8 cellular contexts compared by ENCODE assay signal in the genomic region with DNA sequence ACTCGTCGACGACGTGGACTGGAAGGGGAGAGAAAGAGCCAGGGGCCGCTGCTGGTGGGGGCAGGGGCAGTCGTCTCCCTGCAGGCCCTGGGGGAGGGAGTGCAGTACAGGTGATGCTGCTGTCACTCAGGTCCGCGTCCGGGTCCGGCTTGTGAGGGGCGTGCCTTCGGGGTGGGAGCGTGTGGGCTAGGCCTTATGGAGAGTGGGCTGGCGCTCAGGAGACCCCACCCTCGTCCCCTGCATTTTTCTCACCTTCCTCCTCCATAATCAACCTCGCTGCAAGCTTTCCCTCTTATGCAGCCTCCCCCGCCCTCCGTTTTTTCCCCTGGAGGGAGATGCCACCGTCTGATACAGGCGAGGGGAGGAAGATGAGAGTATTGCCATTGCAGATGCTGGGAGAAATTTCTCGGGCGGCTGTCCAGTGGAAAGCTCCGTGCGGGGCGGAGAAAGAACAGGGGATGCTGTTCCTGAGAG. TPM values are rescaled to one million over a fixed set of nuclear protein-coding genes. Genes with fewer than 3 reads are reported as not detected.
DNase-seq lines count a peak whose midpoint lies in the region; ATAC-seq and TF ChIP-seq lines count a peak whose summit lies in the region.

No MANE protein-coding gene starts in this region.

- POLR2A ChIA-PET in Caco-2 (lab: Charles Lee): no interaction called here
- POLR2A ChIA-PET in PC-3 (lab: Charles Lee; ENCODE audit: unreplicated experiment): no interaction called here

- H3K9ac ChIP-seq in PC-3 (ENCODE audit: low read length) (peak overlapping the region; percentile 97), neural progenitor cell (peak overlapping the region; percentile 65)

- peak overlapping the region; percentile 88 for H3K4me3 Mint-ChIP-seq in Caco-2 (ENCODE audit: unreplicated experiment)
- H3K4me3 Mint-ChIP-seq in neural progenitor cell: peak overlapping the region; percentile 94

- H3K27ac ChIP-seq in PC-3 (ENCODE audit: low read length): peak overlapping the region; percentile 67
- peak overlapping the region; percentile 85 for H3K27ac ChIP-seq in neural progenitor cell
- peak overlapping the region; percentile 84 to 86 for H3K27ac ChIP-seq in thoracic aorta

- H4K20me1 ChIP-seq in PC-3 (ENCODE audit: low read length): peaks cover 16% of the 10 kb centered on the region; the same call in 1 of the 2 replicates
- H4K20me1 ChIP-seq in neural progenitor cell (ENCODE audit: low read depth): peaks cover 26% of the 10 kb centered on the region

- H3K27ac Mint-ChIP-seq in Caco-2 (ENCODE audit: unreplicated experiment) (peak overlapping the region; percentile 75), neural progenitor cell (peak overlapping the region; percentile 82)

- intact Hi-C loops in Caco-2 (cut with micrococcal nuclease; ENCODE audit: unreplicated experiment) (no loop called here), PC-3 (cut with micrococcal nuclease) (no loop called here)

- peaks cover 68% of the 10 kb centered on the region for H3K79me2 ChIP-seq in PC-3 (ENCODE audit: low read length)
- peaks cover 67% of the 10 kb centered on the region for H3K79me2 ChIP-seq in neural progenitor cell (ENCODE audit: low read depth)

- H3K27me3 Mint-ChIP-seq in Caco-2 (ENCODE audit: insufficient read depth, unreplicated experiment) (no peaks in the 10 kb centered on the region), neural progenitor cell (ENCODE audit: insufficient read depth, low read depth) (no peaks in the 10 kb centered on the region)

- TF ChIP-seq CTCF in Caco-2 (IDR thresholded peaks at IDR 0.05; ENCODE audit: insufficient read depth in 1 of 2, low read depth in 1 of 2, low read length in 1 of 2, severe bottlenecking in 1 of 2, unreplicated experiment in 1 of 2) (no peak), PC-3 (conservative IDR thresholded peaks at IDR 0.05; ENCODE audit: low read depth, low read length) (no peak), fibroblast of pulmonary artery (IDR thresholded peaks at IDR 0.05; ENCODE audit: low read length, missing control alignments) (no peak), neural progenitor cell (IDR thresholded peaks at IDR 0.05) (no peak), thoracic aorta (IDR thresholded peaks at IDR 0.05) (no peak)

- no peaks in the 10 kb centered on the region for H3K9me3 ChIP-seq in Caco-2
- no peaks in the 10 kb centered on the region for H3K9me3 ChIP-seq in PC-3 (ENCODE audit: low read length)
- H3K9me3 ChIP-seq in neural progenitor cell (ENCODE audit: low read depth): no peaks in the 10 kb centered on the region
- H3K9me3 ChIP-seq in thoracic aorta: no peaks in the 10 kb centered on the region

- H3K9me3 Mint-ChIP-seq in Caco-2 (ENCODE audit: unreplicated experiment): no peaks in the 10 kb centered on the region
- H3K9me3 Mint-ChIP-seq in neural progenitor cell: no peaks in the 10 kb centered on the region

- H3K36me3 Mint-ChIP-seq in Caco-2 (ENCODE audit: insufficient read depth, unreplicated experiment) (peaks cover 29% of the 10 kb centered on the region), neural progenitor cell (no peaks in the 10 kb centered on the region)

- no peaks in the 10 kb centered on the region for H3K36me3 ChIP-seq in Caco-2 (ENCODE audit: control insufficient read depth, insufficient read depth, low read length)
- no peaks in the 10 kb centered on the region; the same call in 1 of the 2 replicates for H3K36me3 ChIP-seq in PC-3 (ENCODE audit: low read depth, low read length)
- no peaks in the 10 kb centered on the region for H3K36me3 ChIP-seq in neural progenitor cell
- no peaks in the 10 kb centered on the region for H3K36me3 ChIP-seq in thoracic aorta

- BruUV-seq in Caco-2 (replicated peaks; lab: Mats Ljungman, UMichigan) (no TSS peak), PC-3 (replicated peaks; lab: Mats Ljungman, UMichigan) (no TSS peak)

- H3K27me3 ChIP-seq in Caco-2 (replicated peaks; ENCODE audit: control insufficient read depth, insufficient read depth, low read length): no peaks in the 10 kb centered on the region
- H3K27me3 ChIP-seq in PC-3 (ENCODE audit: low read length): no peaks in the 10 kb centered on the region
- H3K27me3 ChIP-seq in neural progenitor cell: no peaks in the 10 kb centered on the region
- no peaks in the 10 kb centered on the region for H3K27me3 ChIP-seq in thoracic aorta (replicated peaks; ENCODE audit: insufficient read depth)

- H3F3A ChIP-seq in PC-3 (ENCODE audit: low read length, unreplicated experiment) (no peaks in the 10 kb centered on the region), neural progenitor cell (ENCODE audit: low read depth) (peaks cover 20% of the 10 kb centered on the region)

- DNase-seq in Caco-2 (peak; percentile 83 to 86), HT-29 (ENCODE audit: low spot score) (peak; percentile 41), PC-3 (peak; percentile 44), fibroblast of pulmonary artery (ENCODE audit: low read depth) (peak; percentile 38), neural progenitor cell (ENCODE audit: low spot score) (peak; percentile 72), thoracic aorta (ENCODE audit: low spot score) (no peak)
- peak; percentile 11 to 24 for DNase-seq in activated T-helper 1 cell treated with anti-CD3 and anti-CD28 coated beads, Interleukin-2, amount 50 U/mL, for 16 hours (ENCODE audit: low read depth in 1 of 2, low spot score in 1 of 2)

- H3K4me2 ChIP-seq in PC-3 (ENCODE audit: low read length) (peak overlapping the region; percentile 79), neural progenitor cell (peak overlapping the region; percentile 93)

- peak overlapping the region; percentile 63 for H3K4me3 ChIP-seq in Caco-2 (ENCODE audit: low read depth, low read length)
- peak overlapping the region; percentile 95 for H3K4me3 ChIP-seq in PC-3 (ENCODE audit: low read length)
- H3K4me3 ChIP-seq in fibroblast of pulmonary artery (replicated peaks; ENCODE audit: low read depth, low read length): peak overlapping the region; percentile 97
- H3K4me3 ChIP-seq in neural progenitor cell: peak overlapping the region; percentile 96
- H3K4me3 ChIP-seq in thoracic aorta: peak overlapping the region; percentile 94

- H3K4me1 ChIP-seq in Caco-2: peaks cover 4% of the 10 kb centered on the region; the same call in 1 of the 2 replicates
- peaks cover 11% of the 10 kb centered on the region; the same call in 1 of the 2 replicates for H3K4me1 ChIP-seq in PC-3 (ENCODE audit: insufficient read depth, low read length)
- peaks cover 10% of the 10 kb centered on the region for H3K4me1 ChIP-seq in neural progenitor cell
- peaks cover 7 to 33% of the 10 kb centered on the region in 2 donors for H3K4me1 ChIP-seq in thoracic aorta (ENCODE audit: control insufficient read depth in 1 of 2, low read depth in 2 of 2)

- H3K4me1 Mint-ChIP-seq in Caco-2 (ENCODE audit: low read depth, unreplicated experiment) (peaks cover 9% of the 10 kb centered on the region), neural progenitor cell (peaks cover 25% of the 10 kb centered on the region)

- CTCF ChIA-PET in Caco-2 (lab: Charles Lee): no interaction called here
- CTCF ChIA-PET in PC-3 (lab: Charles Lee): interaction anchor here (0.5 kb wide), 1 partner anchor 27 kb away, joined by 4 read pairs; no protein-coding TSS in a partner anchor

- peak; percentile 35 for ATAC-seq in GM21381 (IDR thresholded peaks at IDR 0.05; ENCODE audit: unreplicated experiment)
- peak; percentile 58 for ATAC-seq in PC-3
- no peak for ATAC-seq in thoracic aorta (ENCODE audit: insufficient number of reproducible peaks, low FRiP score, low read depth)

- H2AFZ ChIP-seq in PC-3 (ENCODE audit: low read length) (peak overlapping the region; percentile 82), neural progenitor cell (replicated peaks) (peak overlapping the region; percentile 78)

- no peaks in the 10 kb centered on the region for H3K9me2 ChIP-seq in PC-3 (replicated peaks; ENCODE audit: low read length)

RNA-seq across cellular contexts. Expression of gene PCMT1, which starts 0.6 kb away (rescaled TPM):
- total RNA-seq in Caco-2 (2022) (118 and 119 TPM in 2 replicates), PC-3 (2014; rRNA removed) (122 and 158 TPM in 2 replicates), neural progenitor cell (ENCODE audit: low replicate concordance) (112 and 133 TPM in 2 replicates), thoracic aorta (10 to 100 TPM; 40.6 to 86.0 TPM)
- total RNA-seq in HT-29 (2014; rRNA removed; shearing (Covaris generic)): 83.7 and 100 TPM in 2 replicates

RNA-seq across cellular contexts. Expression of gene NUP43, which starts 3.8 kb away (rescaled TPM):
- total RNA-seq in Caco-2 (2022) (64.2 and 65.2 TPM in 2 replicates), PC-3 (2014; rRNA removed) (19.2 and 25.5 TPM in 2 replicates), neural progenitor cell (ENCODE audit: low replicate concordance) (84.5 and 107 TPM in 2 replicates), thoracic aorta (10 to 100 TPM; 18.3 to 26.7 TPM)
- 14.0 and 15.0 TPM in 2 replicates for total RNA-seq in HT-29 (2014; rRNA removed; shearing (Covaris generic))

RNA-seq across cellular contexts. Expression of gene LATS1, which starts 32.3 kb away (rescaled TPM):
- total RNA-seq in Caco-2 (2022) (28.7 and 31.3 TPM in 2 replicates), PC-3 (2014; rRNA removed) (9.2 and 9.7 TPM in 2 replicates), neural progenitor cell (ENCODE audit: low replicate concordance) (21.1 and 28.0 TPM in 2 replicates), thoracic aorta (10 to 100 TPM; 24.4 to 30.5 TPM)
- total RNA-seq in HT-29 (2014; rRNA removed; shearing (Covaris generic)): 9.2 and 9.4 TPM in 2 replicates
